24 cellular contexts compared by ENCODE assay signal in genomic region chr1:44717196-44717595, GRCh38. TPM values are rescaled to one million over a fixed set of nuclear protein-coding genes. Genes with fewer than 3 reads are reported as not detected.
A peak's percentile ranks its signal among the peaks of the same experiment; 100 is the strongest.
DNase-seq lines count a peak whose midpoint lies in the region; ATAC-seq, FAIRE-seq and TF ChIP-seq lines count a peak whose summit lies in the region.
"Had no signal": no experiment of that assay in that cellular context is flagged by ENCODE, and none has a peak within 500 bp of the region (broad histone marks: within the 10 kb centered on the region; RNA-seq: fewer than 3 reads in every experiment).

No MANE protein-coding gene starts in this region.

- H3K27me3 ChIP-seq in esophagus squamous epithelium = peaks cover 0 to 15% (median 0%) of the 10 kb centered on the region in 4 donors
- H3K27me3 ChIP-seq: cardiac muscle cell, right lobe of liver, uterus had no signal

- H3K36me3 Mint-ChIP-seq in T-cell (no peaks in the 10 kb centered on the region), immature natural killer cell (no peaks in the 10 kb centered on the region)
- H3K36me3 Mint-ChIP-seq: CD8-positive, alpha-beta memory T cell; naive B cell had no signal

- TF ChIP-seq CTCF in esophagus squamous epithelium (IDR thresholded peaks at IDR 0.05) = no peak

- H3K27ac Mint-ChIP-seq in T-cell (peak overlapping the region; percentile 45 to 70), immature natural killer cell (peak overlapping the region; percentile 19 to 80 (median 64))

- intact Hi-C loops in esophagus squamous epithelium (cut with DNase I) = no loop called here

- H3K4me1 ChIP-seq in esophagus squamous epithelium = peaks cover 3 to 42% (median 13%) of the 10 kb centered on the region in 3 donors
- H3K4me1 ChIP-seq: parathyroid adenoma, uterus had no signal

- H3K9me3 Mint-ChIP-seq in T-cell (no peaks in the 10 kb centered on the region), immature natural killer cell (no peaks in the 10 kb centered on the region)
- H3K9me3 Mint-ChIP-seq: CD8-positive, alpha-beta memory T cell had no signal

- WGBS in esophagus squamous epithelium, 2 donors = 54 to 65% methylated on average over 3 of the region's 3 CpGs

- CTCF ChIA-PET in T-cell (lab: Charles Lee) = interaction anchor here in 1 of 2 donors (0.7 to 1.6 kb wide), 2 partner anchors 10 to 141 kb away, joined by 4 read pairs; no protein-coding TSS in a partner anchor

- FAIRE-seq in GM12891 (lab: Jason Lieb, UNC) = peak; percentile 16
- FAIRE-seq: kidney had no signal

- H3K9me3 ChIP-seq in esophagus squamous epithelium = no peaks in the 10 kb centered on the region
- H3K9me3 ChIP-seq: gastrocnemius medialis, right lobe of liver, uterus had no signal

- TF ChIP-seq POLR2A in GM12891 (IDR thresholded peaks at IDR 0.05; ENCODE audit: low read depth, low read length) (no peak), esophagus squamous epithelium (IDR thresholded peaks at IDR 0.05) (no peak)

- in situ Hi-C loops in ACHN (cut with HindIII; ENCODE audit: low pct_ligation_motif_present, low pct_unique_long_range_greater_than_20kb, low sequenced_read_pairs) = no loop called here

- H3K27me3 Mint-ChIP-seq in T-cell (no peaks in the 10 kb centered on the region), immature natural killer cell (ENCODE audit: low read depth in 3 of 3) (peaks cover 2 to 10% (median 5%) of the 10 kb centered on the region in 3 donors)
- H3K27me3 Mint-ChIP-seq: activated CD4-positive, alpha-beta T cell treated with anti-CD3 and anti-CD28 coated beads for 36 hours; CD8-positive, alpha-beta memory T cell; naive B cell had no signal

- no peak overlapping the region for H3K4me3 ChIP-seq in esophagus squamous epithelium
- H3K4me3 ChIP-seq: cardiac muscle cell, gastrocnemius medialis, right lobe of liver, uterus had no signal

- POLR2A ChIA-PET in T-cell (lab: Charles Lee) = no interaction called here

- ATAC-seq in T-cell (replicated peaks in 1 of 4) (no peak), GM21390 (IDR thresholded peaks at IDR 0.05; ENCODE audit: unreplicated experiment) (no peak)
- ATAC-seq: activated CD4-positive, alpha-beta T cell treated with anti-CD3 and anti-CD28 coated beads for 36 hours; gastrocnemius medialis; right lobe of liver had no signal

- DNase-seq in ACHN (peak; percentile 39), GM12891 (ENCODE audit: insufficient read length, low spot score) (no peak), T-cell (no peak), immature natural killer cell (no peak), esophagus squamous epithelium (lab: John Stamatoyannopoulos, UW) (no peak), NCI-H2171 (lab: John Stamatoyannopoulos, UW) (no peak), DMS79 treated with DMSO at 0.1 percent for 48 hours (lab: John Stamatoyannopoulos, UW) (no peak)
- DNase-seq: activated CD4-positive, alpha-beta T cell treated with anti-CD3 and anti-CD28 coated beads for 36 hours; activated gamma-delta T cell treated with Interleukin-2 at 50 U/mL for 16 hours; amniotic stem cell; CD8-positive, alpha-beta memory T cell; dermis blood vessel endothelial cell; gastrocnemius medialis; kidney; naive B cell; NCI-H1105 treated with DMSO at 0.1 percent for 48 hours; NCI-H526; right lobe of liver; uterus had no signal

- peaks cover 67 to 71% (median 68%) of the 10 kb centered on the region in 3 donors for H3K4me1 Mint-ChIP-seq in T-cell
- H3K4me1 Mint-ChIP-seq in immature natural killer cell = peaks cover 52 to 60% of the 10 kb centered on the region in 2 donors

- peak overlapping the region in 1 of 3 donors; percentile 45 for H3K4me3 Mint-ChIP-seq in T-cell
- H3K4me3 Mint-ChIP-seq in immature natural killer cell = peak overlapping the region in 2 of 5 donors; percentile 17 to 23
- H3K4me3 Mint-ChIP-seq: activated CD4-positive, alpha-beta T cell treated with anti-CD3 and anti-CD28 coated beads for 36 hours had no signal

- no peaks in the 10 kb centered on the region for H3K36me3 ChIP-seq in esophagus squamous epithelium
- H3K36me3 ChIP-seq: cardiac muscle cell, gastrocnemius medialis, right lobe of liver, uterus had no signal

- H3K27ac ChIP-seq in esophagus squamous epithelium = peak overlapping the region in 1 of 4 donors; percentile 13
- H3K27ac ChIP-seq: cardiac muscle cell, gastrocnemius medialis, parathyroid adenoma, right lobe of liver, uterus had no signal

TF ChIP-seq in GM12891, 5 proteins besides CTCF, POLR2A, EP300 and RAD21:
- no peak for TF ChIP-seq POU2F2 (IDR thresholded peaks at IDR 0.05; ENCODE audit: low read depth, low read length)
- TF ChIP-seq SPI1 (IDR thresholded peaks at IDR 0.05; ENCODE audit: low read depth, low read length) = no peak
- no peak for TF ChIP-seq POLR2AphosphoS5 (IDR thresholded peaks at IDR 0.05; ENCODE audit: low read depth, low read length)
- no peak for TF ChIP-seq PAX5 (IDR thresholded peaks at IDR 0.05; ENCODE audit: insufficient read depth, low read length, severe bottlenecking)
- no peak for TF ChIP-seq TAF1 (IDR thresholded peaks at IDR 0.05; ENCODE audit: low read depth, low read length)

RNA-seq across cellular contexts. Expression of gene RNU5D-1, which starts 13.8 kb away (rescaled TPM):
- not detected for polyA plus RNA-seq in GM12891 (2012; ENCODE audit: low read depth, missing spikeins)
- total RNA-seq in T-cell = 10 to 100 TPM in 1 of 5 donors, not detected in 4; 21.4 TPM
- not detected for polyA plus RNA-seq in immature natural killer cell
- not detected for total RNA-seq in esophagus squamous epithelium
- total RNA-seq: activated CD4-positive, alpha-beta T cell treated with anti-CD3 and anti-CD28 coated beads for 36 hours; cardiac muscle cell; CD8-positive, alpha-beta memory T cell; dermis blood vessel endothelial cell; gastrocnemius medialis; H4; HT-29; kidney; right lobe of liver; uterus had no signal
- polyA plus RNA-seq: cardiac muscle cell; CD8-positive, alpha-beta memory T cell had no signal

RNA-seq across cellular contexts. Expression of gene KIF2C, which starts 22.4 kb away (rescaled TPM):
- polyA plus RNA-seq in GM12891 (2012; ENCODE audit: low read depth, missing spikeins) = 36.3 TPM
- total RNA-seq in T-cell (1 to 10 TPM in 3 of 5 donors, under 1 TPM in 2; 0.68 to 1.6 (median 1.1) TPM), esophagus squamous epithelium (10 to 100 TPM in 2 of 4 donors, 1 to 10 TPM in 2; 4.8 to 17.9 (median 9.4) TPM)
- polyA plus RNA-seq in immature natural killer cell = 1 to 10 TPM in 1 of 3 donors, under 1 TPM in 1, not detected in 1; 0.51 to 1.1 TPM

RNA-seq across cellular contexts. Expression of gene ARMH1, which starts 42.7 kb away (rescaled TPM):
- polyA plus RNA-seq in GM12891 (2012; ENCODE audit: low read depth, missing spikeins) = 41.9 TPM
- 100 to 1,000 TPM in 1 of 5 donors, 10 to 100 TPM in 4; 49.5 to 102 (median 89.7) TPM for total RNA-seq in T-cell
- polyA plus RNA-seq in immature natural killer cell = 1 to 10 TPM in 1 of 3 donors, under 1 TPM in 1, not detected in 1; 0.50 to 1.6 TPM
- 1 to 10 TPM in 1 of 4 donors, not detected in 3; 1.3 TPM for total RNA-seq in esophagus squamous epithelium
- total RNA-seq: dermis blood vessel endothelial cell, H4 had no signal

RNA-seq across cellular contexts. Expression of gene TMEM53, which starts 42.9 kb away (rescaled TPM):
- polyA plus RNA-seq in GM12891 (2012; ENCODE audit: low read depth, missing spikeins) = 9.4 TPM
- total RNA-seq in T-cell (1 to 10 TPM; 1.1 to 2.8 (median 2.2) TPM), esophagus squamous epithelium (1 to 10 TPM; 3.2 to 5.8 (median 4.0) TPM)
- 1 to 10 TPM; 4.2 to 8.8 (median 8.7) TPM for polyA plus RNA-seq in immature natural killer cell

RNA-seq across cellular contexts. Expression of gene RPS8, which starts 58.1 kb away (rescaled TPM):
- 4,239 TPM for polyA plus RNA-seq in GM12891 (2012; ENCODE audit: low read depth, missing spikeins)
- total RNA-seq in T-cell = 1,000 to 10,000 TPM; 2,713 to 2,895 (median 2,873) TPM
- polyA plus RNA-seq in immature natural killer cell = 100 to 1,000 TPM; 412 to 772 (median 474) TPM
- total RNA-seq in esophagus squamous epithelium = 1,000 to 10,000 TPM; 1,915 to 3,855 (median 2,689) TPM

Comparison
In these comparisons a context has a peak if more than half of its experiments do, and no peak if none do; other contexts are left out.
1. RNA of gene ARMH1, which starts 42.7 kb away (total RNA-seq): 49.5 to 102 TPM in T-cell; 1.3 TPM in esophagus squamous epithelium; every median in the first group is over 10 times any median in the second.